Comparison of ENCODE assay signal across 8 cellular contexts in genomic region chr1:113904292-113904673, GRCh38. TPM values are rescaled to one million over a fixed set of nuclear protein-coding genes. Genes with fewer than 3 reads are reported as not detected.
A peak's percentile ranks its signal among the peaks of the same experiment; 100 is the strongest.
DNase-seq lines count a peak whose midpoint lies in the region; ATAC-seq and TF ChIP-seq lines count a peak whose summit lies in the region.

No MANE protein-coding gene starts in this region.

- peaks cover 4 to 15% of the 10 kb centered on the region in 2 experiments; a peak in 3 of 4 replicates for H3K4me1 ChIP-seq in HCT116 (ENCODE audit: control insufficient read depth in 1 of 2, insufficient read depth in 2 of 2, low read length in 2 of 2)
- no peaks in the 10 kb centered on the region for H3K4me1 ChIP-seq in iPS-15b (ENCODE audit: control insufficient read depth, insufficient read depth, low read length)

- peak overlapping the region; percentile 83 for H3K27ac ChIP-seq in HCT116 (ENCODE audit: low read depth, low read length)

- H4K20me1 ChIP-seq in HCT116 (ENCODE audit: insufficient read depth) = no peaks in the 10 kb centered on the region

- H3K9me3 ChIP-seq in HCT116 (ENCODE audit: control insufficient read depth in 1 of 2, insufficient read depth in 1 of 2, low read depth in 1 of 2, low read length in 2 of 2) (no peaks in the 10 kb centered on the region), iPS-15b (ENCODE audit: control insufficient read depth, insufficient read depth, low read length) (no peaks in the 10 kb centered on the region)

- CTCF ChIA-PET in HCT116 (lab: Charles Lee) = interaction anchor here (0.6 kb wide), 1 partner anchor 914 kb away, joined by 6 read pairs; no protein-coding TSS in a partner anchor

- intact Hi-C loops in HCT116 (cut with micrococcal nuclease) = loop anchor here (5.0 to 10.0 kb wide), 2 partner anchors 67 to 769 kb away; no protein-coding TSS in a partner anchor

- H3K79me2 ChIP-seq in HCT116 (ENCODE audit: insufficient read depth, low read length) = peaks cover 26% of the 10 kb centered on the region

- POLR2A ChIA-PET in HCT116 (lab: Charles Lee) = interaction anchor here (0.7 to 3.4 kb wide), 2 partner anchors 21 to 26 kb away, joined by 4 to 24 read pairs; partner anchors contain the start of gene HIPK1

- H3K4me1 Mint-ChIP-seq in activated naive CD8-positive, alpha-beta T cell (ENCODE audit: low read depth) = peaks cover 58% of the 10 kb centered on the region
- H3K4me1 Mint-ChIP-seq in stimulated activated naive CD8-positive, alpha-beta T cell treated with anti-CD3 and anti-CD28 coated beads, Interleukin-15, Interleukin-2, amounts not matched to agents 100 ng/mL and 50 ng/mL, for 24 hours (ENCODE audit: low read depth) = peaks cover 61% of the 10 kb centered on the region

- H3K36me3 ChIP-seq in HCT116 (ENCODE audit: control insufficient read depth in 1 of 2, insufficient read depth in 2 of 2, low read length in 2 of 2) = peaks cover 6 to 8% of the 10 kb centered on the region in 2 experiments; a peak in 1 of 4 replicates
- H3K36me3 ChIP-seq in iPS-15b (ENCODE audit: control insufficient read depth, insufficient read depth, low read length) = peaks cover 3% of the 10 kb centered on the region

- H3K4me3 Mint-ChIP-seq in activated naive CD8-positive, alpha-beta T cell = peak overlapping the region; percentile 99
- peak overlapping the region; percentile 99 for H3K4me3 Mint-ChIP-seq in stimulated activated naive CD8-positive, alpha-beta T cell treated with anti-CD3 and anti-CD28 coated beads, Interleukin-15, Interleukin-2, amounts not matched to agents 100 ng/mL and 50 ng/mL, for 24 hours

- H3K27me3 Mint-ChIP-seq in activated naive CD8-positive, alpha-beta T cell = no peaks in the 10 kb centered on the region
- no peaks in the 10 kb centered on the region for H3K27me3 Mint-ChIP-seq in stimulated activated naive CD8-positive, alpha-beta T cell treated with anti-CD3 and anti-CD28 coated beads, Interleukin-15, Interleukin-2, amounts not matched to agents 100 ng/mL and 50 ng/mL, for 24 hours

- peaks cover 17% of the 10 kb centered on the region for H3K36me3 Mint-ChIP-seq in activated naive CD8-positive, alpha-beta T cell
- H3K36me3 Mint-ChIP-seq in stimulated activated naive CD8-positive, alpha-beta T cell treated with anti-CD3 and anti-CD28 coated beads, Interleukin-15, Interleukin-2, amounts not matched to agents 100 ng/mL and 50 ng/mL, for 24 hours (ENCODE audit: low read depth) = peaks cover 54% of the 10 kb centered on the region

- peak overlapping the region; percentile 4 for H2AFZ ChIP-seq in HCT116 (ENCODE audit: low read depth, low read length, poor library complexity, severe bottlenecking)

- no peak for TF ChIP-seq CTCF in HCT116 (IDR thresholded peaks at IDR 0.05 in 2 of 3, conservative IDR thresholded peaks at IDR 0.05 in 1 of 3; ENCODE audit: borderline replicate concordance in 1 of 3, insufficient read depth in 1 of 3, low read depth in 2 of 3, low read length in 2 of 3)

- H3K4me3 ChIP-seq in HCT116 (replicated peaks in 1 of 2; ENCODE audit: low read depth in 1 of 2, low read length in 2 of 2) (peak overlapping the region; percentile 99), iPS-15b (ENCODE audit: low read depth, low read length) (peak overlapping the region; percentile 89)

- RAD21 ChIA-PET in HCT116 (lab: Charles Lee; ENCODE audit: low non-redundant PET in 1 of 2, low total read pairs in 2 of 2, uncharacterized antibody in 2 of 2, unreplicated experiment in 2 of 2) = interaction anchor here in 1 of 2 experiments (0.7 kb wide), 1 partner anchor 48 kb away, joined by 3 read pairs; no protein-coding TSS in a partner anchor

- peak overlapping the region; percentile 86 for H3K4me2 ChIP-seq in HCT116 (ENCODE audit: low read length)

- no peak for TF ChIP-seq RAD21 in HCT116 (IDR thresholded peaks at IDR 0.05; ENCODE audit: low read depth)

- H3K27ac Mint-ChIP-seq in activated naive CD8-positive, alpha-beta T cell = peak overlapping the region; percentile 100
- H3K27ac Mint-ChIP-seq in stimulated activated naive CD8-positive, alpha-beta T cell treated with anti-CD3 and anti-CD28 coated beads, Interleukin-15, Interleukin-2, amounts not matched to agents 100 ng/mL and 50 ng/mL, for 24 hours = peak overlapping the region; percentile 96

- BruUV-seq in HCT116 (replicated peaks; lab: Mats Ljungman, UMichigan) = TSS peak; percentile 68

- TF ChIP-seq POLR2A in HCT116 (IDR thresholded peaks at IDR 0.05; ENCODE audit: borderline replicate concordance, extremely low read depth, insufficient read depth, insufficient read length) = no peak

- no peaks in the 10 kb centered on the region for H3K9me2 ChIP-seq in HCT116 (ENCODE audit: insufficient read depth)

- H3K27me3 ChIP-seq in HCT116 (ENCODE audit: insufficient read depth, low read length) (no peaks in the 10 kb centered on the region), iPS-15b (ENCODE audit: control insufficient read depth, insufficient read depth, low read length) (no peaks in the 10 kb centered on the region)

- H3K9me3 Mint-ChIP-seq in activated naive CD8-positive, alpha-beta T cell (ENCODE audit: low read depth) = no peaks in the 10 kb centered on the region
- no peaks in the 10 kb centered on the region for H3K9me3 Mint-ChIP-seq in stimulated activated naive CD8-positive, alpha-beta T cell treated with anti-CD3 and anti-CD28 coated beads, Interleukin-15, Interleukin-2, amounts not matched to agents 100 ng/mL and 50 ng/mL, for 24 hours

- ATAC-seq in HCT116 (peak; percentile 35), GM18870 (IDR thresholded peaks at IDR 0.05; ENCODE audit: unreplicated experiment) (no peak)

- H3K9ac ChIP-seq in HCT116 (ENCODE audit: low read length) = peak overlapping the region; percentile 68
- peak overlapping the region; percentile 57 for H3K9ac ChIP-seq in iPS-15b (ENCODE audit: low read depth, low read length)

- DNase-seq in NCI-H1436 (lab: John Stamatoyannopoulos, UW) (peak; percentile 41), NCI-H1436 treated with DMSO at 0.1 percent for 48 hours (lab: John Stamatoyannopoulos, UW) (no peak), HCT116 (ENCODE audit: low read depth, low spot score) (no peak), MV-4-11 (lab: John Stamatoyannopoulos, UW) (peak; percentile 62)

TF ChIP-seq in HCT116, 20 proteins besides CTCF, POLR2A, EP300 and RAD21 (continues in another document):
- TF ChIP-seq REST (IDR thresholded peaks at IDR 0.05; ENCODE audit: low read depth) (no peak), ZBTB33 (IDR thresholded peaks at IDR 0.05; ENCODE audit: extremely low read depth, insufficient replicate concordance, low read length) (no peak), SP1 (IDR thresholded peaks at IDR 0.05; ENCODE audit: low read depth) (no peak), CBX3 (IDR thresholded peaks at IDR 0.05; ENCODE audit: low read depth) (no peak), YY1 (IDR thresholded peaks at IDR 0.05; ENCODE audit: extremely low read depth, insufficient replicate concordance, low read depth, low read length) (no peak), ELF1 (IDR thresholded peaks at IDR 0.05; ENCODE audit: borderline replicate concordance, low read depth) (no peak), ZFX (IDR thresholded peaks at IDR 0.05) (no peak), ZNF274 (IDR thresholded peaks at IDR 0.05; ENCODE audit: low read depth, low read length) (no peak), FOSL1 (IDR thresholded peaks at IDR 0.05; ENCODE audit: low read depth) (no peak), SIN3A (IDR thresholded peaks at IDR 0.05; ENCODE audit: low read depth) (no peak)

RNA-seq across cellular contexts. Expression of gene AP4B1, which starts 0.3 kb away (rescaled TPM):
- total RNA-seq in HCT116 (2021; ENCODE audit: unreplicated experiment) = 11.1 TPM
- polyA plus RNA-seq in HCT116 (2012) = 7.6 and 9.0 TPM in 2 replicates

RNA-seq across cellular contexts. Expression of gene DCLRE1B, which starts 0.8 kb away (rescaled TPM):
- total RNA-seq in HCT116 (2021; ENCODE audit: unreplicated experiment) = 13.4 TPM
- polyA plus RNA-seq in HCT116 (2012) = 5.6 and 8.4 TPM in 2 replicates

RNA-seq across cellular contexts. Expression of gene BCL2L15, which starts 16.9 kb away (rescaled TPM):
- total RNA-seq in HCT116 (2021; ENCODE audit: unreplicated experiment) = 0.54 TPM
- polyA plus RNA-seq in HCT116 (2012) = 0.26 and 1.5 TPM in 2 replicates

RNA-seq across cellular contexts. Expression of gene HIPK1, which starts 24.8 kb away (rescaled TPM):
- total RNA-seq in HCT116 (2021; ENCODE audit: unreplicated experiment) = 40.1 TPM
- 16.8 and 19.0 TPM in 2 replicates for polyA plus RNA-seq in HCT116 (2012)

RNA-seq across cellular contexts. Expression of gene PTPN22, which starts 32.8 kb away (rescaled TPM):
- 0.17 TPM for total RNA-seq in HCT116 (2021; ENCODE audit: unreplicated experiment)
- 0.08 TPM in 1 of 2 replicates, not detected in the other for polyA plus RNA-seq in HCT116 (2012)

Comparison
In these comparisons a context has a peak if more than half of its experiments do, and no peak if none do; other contexts are left out.
1. DNase-seq: peak in NCI-H1436 (single experiment) and MV-4-11 (single experiment); none in NCI-H1436 treated with DMSO at 0.1 percent for 48 hours (single experiment) and HCT116 (single experiment).